In genomic region chr9:72509053-72509452, GRCh38 we compare ENCODE assay signal across 13 cellular contexts. TPM values are rescaled to one million over a fixed set of nuclear protein-coding genes. Genes with fewer than 3 reads are reported as not detected.
DNase-seq lines count a peak whose midpoint lies in the region; ATAC-seq and TF ChIP-seq lines count a peak whose summit lies in the region.
"Had no signal": no experiment of that assay in that cellular context is flagged by ENCODE, and none has a peak within 500 bp of the region (broad histone marks: within the 10 kb centered on the region; RNA-seq: fewer than 3 reads in every experiment).

No MANE protein-coding gene starts in this region.

- no peaks in the 10 kb centered on the region for H3K27me3 ChIP-seq in MG63

- H3K4me3 ChIP-seq in epithelial cell of esophagus (ENCODE audit: low read length) (no peak overlapping the region), MG63 (no peak overlapping the region)

- no peaks in the 10 kb centered on the region for H3K9me3 Mint-ChIP-seq in activated naive CD4-positive, alpha-beta T cell treated with anti-CD3 and anti-CD28 coated beads, Interleukin-2, amount 50 U/mL, for 72 hours

- intact Hi-C loops in left ventricle myocardium superior (cut with micrococcal nuclease) = no loop called here

- no peaks in the 10 kb centered on the region for H3K36me3 ChIP-seq in MG63

- peak; percentile 26 to 62 for ATAC-seq in activated naive CD4-positive, alpha-beta T cell treated with anti-CD3 and anti-CD28 coated beads, Interleukin-2, amount 50 U/mL, for 72 hours
- no peak for ATAC-seq in left ventricle myocardium superior

- DNase-seq in activated naive CD4-positive, alpha-beta T cell treated with anti-CD3 and anti-CD28 coated beads, Interleukin-2, amount 50 U/mL, for 72 hours (ENCODE audit: low spot score in 2 of 2) = no peak
- DNase-seq in activated naive CD4-positive, alpha-beta T cell treated with Interleukin-2 at 50 U/mL for 16 hours = no peak
- peak; percentile 20 for DNase-seq in HT-29 (ENCODE audit: low spot score)
- peak; percentile 69 for DNase-seq in epithelial cell of esophagus (ENCODE audit: low read depth)
- peak; percentile 50 for DNase-seq in stromal cell of bone marrow (ENCODE audit: low read depth)
- DNase-seq in left ventricle myocardium superior = no peak
- no peak for DNase-seq in MG63
- DNase-seq in medulla oblongata (ENCODE audit: extremely low spot score) = no peak
- DNase-seq: effector CD8-positive, alpha-beta T cell; NCI-H1105; SHP77 treated with DMSO at 0.1 percent for 48 hours had no signal

- H3K36me3 Mint-ChIP-seq in activated naive CD4-positive, alpha-beta T cell treated with anti-CD3 and anti-CD28 coated beads, Interleukin-2, amount 50 U/mL, for 72 hours = no peaks in the 10 kb centered on the region

- H3K27ac Mint-ChIP-seq in activated naive CD4-positive, alpha-beta T cell treated with anti-CD3 and anti-CD28 coated beads, Interleukin-2, amount 50 U/mL, for 72 hours = peak overlapping the region; percentile 37 to 85

- no peak for TF ChIP-seq CTCF in epithelial cell of esophagus (IDR thresholded peaks at IDR 0.05; ENCODE audit: insufficient read depth, low read depth, low read length, missing control alignments)

- H3K9me3 ChIP-seq in MG63 = no peaks in the 10 kb centered on the region

RNA-seq across cellular contexts. Expression of gene TMC1, which starts 12.4 kb away (rescaled TPM):
- not detected for total RNA-seq in activated naive CD4-positive, alpha-beta T cell treated with anti-CD3 and anti-CD28 coated beads, Interleukin-2, amount 50 U/mL, for 72 hours
- 0.26 and 0.53 TPM in 2 replicates for total RNA-seq in HT-29 (2014; rRNA removed; shearing (Covaris generic))
- total RNA-seq in left ventricle myocardium superior = not detected
- total RNA-seq in MG63 (2014; rRNA removed; shearing (Covaris generic); ENCODE audit: low replicate concordance) = not detected in 2 replicates
- total RNA-seq: activated CD8-positive, alpha-beta memory T cell treated with anti-CD3 and anti-CD28 coated beads for 36 hours; liver had no signal

Comparison
In these comparisons a context has a peak if more than half of its experiments do, and no peak if none do; other contexts are left out.
1. DNase-seq: peak in HT-29 (single experiment), epithelial cell of esophagus (single experiment) and stromal cell of bone marrow (single experiment); none in activated naive CD4-positive, alpha-beta T cell treated with anti-CD3 and anti-CD28 coated beads, Interleukin-2, amount 50 U/mL, for 72 hours (0 of 2), activated naive CD4-positive, alpha-beta T cell treated with Interleukin-2 at 50 U/mL for 16 hours (single experiment), left ventricle myocardium superior (single experiment), MG63 (single experiment) and medulla oblongata (single experiment).